Comparison of ENCODE assay signal across 8 cellular contexts in genomic region chr19:46404039-46404883, GRCh38. TPM values are rescaled to one million over a fixed set of nuclear protein-coding genes. Genes with fewer than 3 reads are reported as not detected.
DNase-seq lines count a peak whose midpoint lies in the region; ATAC-seq and TF ChIP-seq lines count a peak whose summit lies in the region.

No MANE protein-coding gene starts in this region.

- no peaks in the 10 kb centered on the region for H3K79me2 ChIP-seq in smooth muscle cell (ENCODE audit: low read depth)

- no peaks in the 10 kb centered on the region for H3K36me3 Mint-ChIP-seq in activated CD4-positive, alpha-beta T cell treated with anti-CD3 and anti-CD28 coated beads, Interleukin-2, amount 10 ng/mL, durations not matched to agents 24 days and 14 days (ENCODE audit: low read depth)

- no peak overlapping the region for H3K4me3 ChIP-seq in astrocyte of the cerebellum (ENCODE audit: low read depth, low read length)
- H3K4me3 ChIP-seq in iPS-20b (ENCODE audit: low read length) = peak overlapping the region; percentile 63
- peak overlapping the region; percentile 50 for H3K4me3 ChIP-seq in smooth muscle cell

- H3K9me3 ChIP-seq in iPS-20b (ENCODE audit: insufficient read depth, low read depth, low read length) (no peaks in the 10 kb centered on the region), smooth muscle cell (replicated peaks; ENCODE audit: low read depth) (no peaks in the 10 kb centered on the region)

- DNase-seq in activated CD4-positive, alpha-beta T cell treated with anti-CD3 and anti-CD28 coated beads, Interleukin-2, amount 10 ng/mL, durations not matched to agents 24 days and 14 days = no peak
- no peak for DNase-seq in activated CD4-positive, alpha-beta T cell treated with anti-CD3 and anti-CD28 coated beads for 48 hours
- DNase-seq in astrocyte of the cerebellum (ENCODE audit: low read depth) (no peak), smooth muscle cell (lab: John Stamatoyannopoulos, UW; ENCODE audit: unreplicated experiment) (peak; percentile 52), COLO829 (ENCODE audit: low spot score) (no peak)

- H3K36me3 ChIP-seq in iPS-20b (ENCODE audit: insufficient read depth, low read depth, low read length) = no peaks in the 10 kb centered on the region
- no peaks in the 10 kb centered on the region for H3K36me3 ChIP-seq in smooth muscle cell (ENCODE audit: low read depth)

- H3K9ac ChIP-seq in iPS-20b (ENCODE audit: low read depth, low read length) (peak overlapping the region; percentile 13; the same call in 1 of the 2 replicates), smooth muscle cell (ENCODE audit: low read depth) (peak overlapping the region; percentile 18)

- WGBS in smooth muscle cell (ENCODE audit: low lambda C conversion rate) = 5% methylated on average over 42 of the region's 42 CpGs

- ATAC-seq in GM21367 (IDR thresholded peaks at IDR 0.05; ENCODE audit: unreplicated experiment) = no peak
- no peak for ATAC-seq in GM18909 (IDR thresholded peaks at IDR 0.05; ENCODE audit: poor library complexity, unreplicated experiment)

- H3K27ac ChIP-seq in iPS-20b (ENCODE audit: low read length) (no peak overlapping the region), smooth muscle cell (ENCODE audit: low read depth) (no peak overlapping the region)

- no peak overlapping the region for H3K27ac Mint-ChIP-seq in activated CD4-positive, alpha-beta T cell treated with anti-CD3 and anti-CD28 coated beads, Interleukin-2, amount 10 ng/mL, durations not matched to agents 24 days and 14 days

- H3F3A ChIP-seq in smooth muscle cell (ENCODE audit: low read depth) = no peaks in the 10 kb centered on the region

- H3K4me1 ChIP-seq in iPS-20b (ENCODE audit: insufficient read depth, low read length) (peaks cover 3% of the 10 kb centered on the region; the same call in 1 of the 2 replicates), smooth muscle cell (ENCODE audit: low read depth) (peaks cover 30% of the 10 kb centered on the region)

- H2AFZ ChIP-seq in smooth muscle cell (ENCODE audit: low read depth) = no peak overlapping the region

- H3K27me3 Mint-ChIP-seq in activated CD4-positive, alpha-beta T cell treated with anti-CD3 and anti-CD28 coated beads, Interleukin-2, amount 10 ng/mL, durations not matched to agents 24 days and 14 days = peaks cover 57% of the 10 kb centered on the region

- intact Hi-C loops in activated CD4-positive, alpha-beta T cell treated with anti-CD3 and anti-CD28 coated beads, Interleukin-2, amount 10 ng/mL, durations not matched to agents 24 days and 14 days (cut with micrococcal nuclease) = loop anchor here (10.0 kb wide), 1 partner anchor 119 kb away; no protein-coding TSS in a partner anchor

- in situ Hi-C loops in astrocyte of the cerebellum (cut with HindIII; ENCODE audit: low sequenced_read_pairs) = no loop called here

- peaks cover 12% of the 10 kb centered on the region for H3K4me1 Mint-ChIP-seq in activated CD4-positive, alpha-beta T cell treated with anti-CD3 and anti-CD28 coated beads, Interleukin-2, amount 10 ng/mL, durations not matched to agents 24 days and 14 days

- H3K4me3 Mint-ChIP-seq in activated CD4-positive, alpha-beta T cell treated with anti-CD3 and anti-CD28 coated beads, Interleukin-2, amount 10 ng/mL, durations not matched to agents 24 days and 14 days = peak overlapping the region; percentile 37

- H3K27me3 ChIP-seq in iPS-20b (ENCODE audit: insufficient read depth, low read length) (peaks cover 63% of the 10 kb centered on the region), smooth muscle cell (ENCODE audit: low read depth) (no peaks in the 10 kb centered on the region)

- H3K9me3 Mint-ChIP-seq in activated CD4-positive, alpha-beta T cell treated with anti-CD3 and anti-CD28 coated beads, Interleukin-2, amount 10 ng/mL, durations not matched to agents 24 days and 14 days = no peaks in the 10 kb centered on the region

- H3K4me2 ChIP-seq in smooth muscle cell = peak overlapping the region; percentile 88

- H4K20me1 ChIP-seq in smooth muscle cell (ENCODE audit: low read depth) = peaks cover 20% of the 10 kb centered on the region

- peak; percentile 9 for TF ChIP-seq CTCF in astrocyte of the cerebellum (IDR thresholded peaks at IDR 0.05; ENCODE audit: low read depth, low read length, missing control alignments)
- no peak for TF ChIP-seq CTCF in smooth muscle cell (IDR thresholded peaks at IDR 0.05; ENCODE audit: borderline replicate concordance, insufficient read depth, poor library complexity, severe bottlenecking)

RNA-seq across cellular contexts. Expression of gene CCDC8, which starts 9.1 kb away (rescaled TPM):
- not detected in 2 replicates for total RNA-seq in activated CD4-positive, alpha-beta T cell treated with anti-CD3 and anti-CD28 coated beads, Interleukin-2, amount 10 ng/mL, durations not matched to agents 24 days and 14 days
- 17.9 and 19.4 TPM in 2 replicates for total RNA-seq in smooth muscle cell
- 44.5 and 53.9 TPM in 2 replicates for polyA plus RNA-seq in smooth muscle cell

RNA-seq across cellular contexts. Expression of gene PNMA8C, which starts 24.5 kb away (rescaled TPM):
- not detected in 2 replicates for total RNA-seq in activated CD4-positive, alpha-beta T cell treated with anti-CD3 and anti-CD28 coated beads, Interleukin-2, amount 10 ng/mL, durations not matched to agents 24 days and 14 days
- total RNA-seq in smooth muscle cell = not detected in 2 replicates
- not detected in 2 replicates for polyA plus RNA-seq in smooth muscle cell

RNA-seq across cellular contexts. Expression of gene PPP5C, which starts 57.4 kb away (rescaled TPM):
- 160 and 169 TPM in 2 replicates for total RNA-seq in activated CD4-positive, alpha-beta T cell treated with anti-CD3 and anti-CD28 coated beads, Interleukin-2, amount 10 ng/mL, durations not matched to agents 24 days and 14 days
- total RNA-seq in smooth muscle cell = 34.5 and 44.9 TPM in 2 replicates
- polyA plus RNA-seq in smooth muscle cell = 57.7 and 60.0 TPM in 2 replicates

Comparison
In these comparisons a context has a peak if more than half of its experiments do, and no peak if none do; other contexts are left out.
1. RNA of gene CCDC8, which starts 9.1 kb away (total RNA-seq): 17.9 to 19.4 TPM in smooth muscle cell; not detected in activated CD4-positive, alpha-beta T cell treated with anti-CD3 and anti-CD28 coated beads, Interleukin-2, amount 10 ng/mL, durations not matched to agents 24 days and 14 days; every median in the first group is over 10 times any median in the second.